Comparison of ENCODE assay signal across 35 cellular contexts in the genomic region with DNA sequence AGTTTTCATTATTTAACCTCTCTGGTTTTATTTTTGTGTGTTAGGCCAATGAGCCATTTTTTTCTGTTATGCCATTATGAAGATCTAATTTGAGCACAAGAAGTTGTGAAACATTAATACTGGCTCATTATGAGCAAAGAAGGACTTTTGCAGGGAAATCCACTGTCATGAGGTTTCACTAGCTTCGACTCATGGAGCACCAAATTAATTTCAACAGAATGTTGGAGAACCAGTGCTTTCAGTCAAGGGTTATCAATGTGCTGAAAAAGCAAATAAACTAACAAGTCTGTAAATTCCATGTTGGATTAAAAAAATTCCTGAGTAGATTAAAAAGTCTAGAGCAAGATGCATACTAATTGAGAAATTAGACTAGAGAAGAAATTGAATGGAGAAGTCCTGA.
"Had no signal": no experiment of that assay in that cellular context is flagged by ENCODE, and none has a peak within 500 bp of the region (broad histone marks: within the 10 kb centered on the region; RNA-seq: fewer than 3 reads in every experiment).

No MANE protein-coding gene starts in this region.

- H3K4me3 ChIP-seq: MG63 had no signal

- H3K27ac ChIP-seq: KMS-11 had no signal

- DNase-seq: Karpas-422, Kasumi-1, KBM-7, KG1, MG63, MM.1S, MV-4-11, NCI-H1048, NCI-H1092, NCI-H1092 treated with DMSO at 0.1 percent for 48 hours, NCI-H1105, NCI-H1105 treated with DMSO at 0.1 percent for 48 hours, NCI-H1417, NCI-H1417 treated with DMSO at 0.1 percent for 48 hours, NCI-H1436, NCI-H1436 treated with DMSO at 0.1 percent for 48 hours, NCI-H146, NCI-H1694, NCI-H1694 treated with DMSO at 0.1 percent for 48 hours, NCI-H187, NCI-H187 treated with DMSO at 0.1 percent for 48 hours, NCI-H1930, NCI-H2029, NCI-H2029 treated with DMSO at 0.1 percent for 48 hours, NCI-H2081, NCI-H2081 treated with DMSO at 0.1 percent for 48 hours, NCI-H2107, NCI-H2171, NCI-H2171 treated with DMSO at 0.1 percent for 48 hours, NCI-H2227 treated with DMSO at 0.1 percent for 48 hours, NCI-H226, NCI-H345, NCI-H446, NCI-H446 treated with DMSO at 0.1 percent for 48 hours had no signal

- H3K9ac ChIP-seq: KMS-11 had no signal

- H3K36me3 ChIP-seq: MG63 had no signal

- H3K9me3 ChIP-seq: MG63 had no signal
